32 cellular contexts compared by ENCODE assay signal in genomic region chr6:34974249-34974642, GRCh38.
"Had no signal": no experiment of that assay in that cellular context is flagged by ENCODE, and none has a peak within 500 bp of the region (broad histone marks: within the 10 kb centered on the region; RNA-seq: fewer than 3 reads in every experiment).

No MANE protein-coding gene starts in this region.

- H3K4me3 Mint-ChIP-seq: naive B cell; naive thymus-derived CD8-positive, alpha-beta T cell; natural killer cell treated with Interleukin-12 subunit alpha and Interleukin-12 subunit beta and Interleukin-15 and Interleukin-18, amount 100 ng/mL, for 72 hours; nephron progenitor cell; neural crest cell; stimulated activated effector memory CD8-positive, alpha-beta T cell treated with anti-CD3 and anti-CD28 coated beads, Interleukin-12 subunit alpha, Interleukin-12 subunit beta, amount 100 ng/mL, for 72 hours; stimulated activated naive B cell treated with anti-CD40 and anti-IgM and Interleukin-4, amounts not matched to agents 10 μg/mL and 1 μg/mL and 100 μg/mL, for 72 hours; stimulated activated naive CD8-positive, alpha-beta T cell treated with anti-CD3 and anti-CD28 coated beads, Interleukin-15, Interleukin-2, amounts not matched to agents 100 ng/mL and 50 ng/mL, for 24 hours had no signal

- H3K27me3 Mint-ChIP-seq: naive B cell; naive thymus-derived CD8-positive, alpha-beta T cell; natural killer cell treated with Interleukin-12 subunit alpha and Interleukin-12 subunit beta and Interleukin-15 and Interleukin-18, amount 100 ng/mL, for 72 hours; progenitor cell of endocrine pancreas; stimulated activated naive B cell treated with anti-CD40 and anti-IgM and Interleukin-4, amounts not matched to agents 10 μg/mL and 1 μg/mL and 100 μg/mL, for 72 hours; stimulated activated naive CD8-positive, alpha-beta T cell treated with anti-CD3 and anti-CD28 coated beads, Interleukin-15, Interleukin-2, amounts not matched to agents 100 ng/mL and 50 ng/mL, for 24 hours had no signal

- H3K27ac Mint-ChIP-seq: naive thymus-derived CD8-positive, alpha-beta T cell; natural killer cell treated with Interleukin-12 subunit alpha and Interleukin-12 subunit beta and Interleukin-15 and Interleukin-18, amount 100 ng/mL, for 72 hours; nephron progenitor cell; progenitor cell of endocrine pancreas; stimulated activated effector memory CD8-positive, alpha-beta T cell treated with anti-CD3 and anti-CD28 coated beads, Interleukin-12 subunit alpha, Interleukin-12 subunit beta, amount 100 ng/mL, for 72 hours; stimulated activated naive B cell treated with anti-CD40 and anti-IgM and Interleukin-4, amounts not matched to agents 10 μg/mL and 1 μg/mL and 100 μg/mL, for 72 hours; stimulated activated naive CD8-positive, alpha-beta T cell treated with anti-CD3 and anti-CD28 coated beads, Interleukin-15, Interleukin-2, amounts not matched to agents 100 ng/mL and 50 ng/mL, for 24 hours had no signal

- H3K36me3 Mint-ChIP-seq: stimulated activated effector memory CD8-positive, alpha-beta T cell treated with anti-CD3 and anti-CD28 coated beads, Interleukin-12 subunit alpha, Interleukin-12 subunit beta, amount 100 ng/mL, for 72 hours had no signal

- H3K79me2 ChIP-seq: parathyroid adenoma had no signal

- H3K4me1 Mint-ChIP-seq: naive B cell; naive thymus-derived CD8-positive, alpha-beta T cell; nephron progenitor cell; stimulated activated effector memory CD8-positive, alpha-beta T cell treated with anti-CD3 and anti-CD28 coated beads, Interleukin-12 subunit alpha, Interleukin-12 subunit beta, amount 100 ng/mL, for 72 hours; stimulated activated naive B cell treated with anti-CD40 and anti-IgM and Interleukin-4, amounts not matched to agents 10 μg/mL and 1 μg/mL and 100 μg/mL, for 72 hours had no signal

- H3K27ac ChIP-seq: ovary, parathyroid adenoma, psoas muscle, skin epidermis, stomach, thoracic aorta, thyroid gland, tibial nerve, upper lobe of left lung, vagina had no signal

- FAIRE-seq: urothelium cell line had no signal

- H3K9me3 Mint-ChIP-seq: naive B cell; naive thymus-derived CD8-positive, alpha-beta T cell; natural killer cell treated with Interleukin-12 subunit alpha and Interleukin-12 subunit beta and Interleukin-15 and Interleukin-18, amount 100 ng/mL, for 72 hours; nephron progenitor cell; neural crest cell; stimulated activated effector memory CD8-positive, alpha-beta T cell treated with anti-CD3 and anti-CD28 coated beads, Interleukin-12 subunit alpha, Interleukin-12 subunit beta, amount 100 ng/mL, for 72 hours; stimulated activated naive B cell treated with anti-CD40 and anti-IgM and Interleukin-4, amounts not matched to agents 10 μg/mL and 1 μg/mL and 100 μg/mL, for 72 hours; stimulated activated naive CD8-positive, alpha-beta T cell treated with anti-CD3 and anti-CD28 coated beads, Interleukin-15, Interleukin-2, amounts not matched to agents 100 ng/mL and 50 ng/mL, for 24 hours had no signal

- DNase-seq: naive B cell; naive thymus-derived CD8-positive, alpha-beta T cell; nephron progenitor cell; occipital lobe; ovary; posterior cingulate gyrus; psoas muscle; right cardiac atrium; spleen; stimulated activated CD4-positive, alpha-beta T cell treated with anti-CD3 and anti-CD28 coated beads, Interleukin-12 subunit alpha, Interleukin-12 subunit beta, amount 100 ng/mL, for 4 hours; stimulated activated CD4-positive, alpha-beta T cell treated with anti-CD3 and anti-CD28 coated beads, Interleukin-2, amount 100 ng/mL, for 24 hours; stimulated activated CD4-positive, alpha-beta T cell treated with anti-CD3 and anti-CD28 coated beads, Interleukin-2, amount 100 ng/mL, for 48 hours; stimulated activated CD4-positive, alpha-beta T cell treated with anti-CD3 and anti-CD28 coated beads, Interleukin-4, amount 100 ng/mL, for 24 hours; stimulated activated naive B cell treated with anti-CD40 and anti-IgM and Interleukin-4, amounts not matched to agents 10 μg/mL and 1 μg/mL and 100 μg/mL, for 72 hours; stimulated activated naive CD4-positive, alpha-beta T cell treated with Interleukin-2 at 50 U/mL for 16 hours; stomach; thyroid gland; trophoblast cell; upper lobe of left lung had no signal

- H3K4me2 ChIP-seq: smooth muscle cell had no signal

- ATAC-seq: naive thymus-derived CD8-positive, alpha-beta T cell; natural killer cell treated with Interleukin-12 subunit alpha and Interleukin-12 subunit beta and Interleukin-15 and Interleukin-18, amount 100 ng/mL, for 72 hours; psoas muscle; right cardiac atrium; sciatic nerve; stimulated activated effector memory CD8-positive, alpha-beta T cell treated with anti-CD3 and anti-CD28 coated beads, Interleukin-12 subunit alpha, Interleukin-12 subunit beta, amount 100 ng/mL, for 72 hours; stimulated activated naive B cell treated with anti-CD40 and anti-IgM and Interleukin-4, amounts not matched to agents 10 μg/mL and 1 μg/mL and 100 μg/mL, for 72 hours had no signal

- H3K4me1 ChIP-seq: parathyroid adenoma, psoas muscle, spleen, stomach, thyroid gland, tibial nerve had no signal

- H3K9ac ChIP-seq: parathyroid adenoma had no signal

- H3K9me3 ChIP-seq: ovary, psoas muscle, spleen, stomach, thoracic aorta, thyroid gland, tibial nerve, upper lobe of left lung, vagina had no signal

- H2AFZ ChIP-seq: parathyroid adenoma had no signal

- H3K36me3 ChIP-seq: ovary had no signal

- H3K4me3 ChIP-seq: ovary, psoas muscle, skin epidermis, smooth muscle cell, spleen, stomach, thoracic aorta, thyroid gland, tibial nerve, upper lobe of left lung, vagina had no signal

- H3K27me3 ChIP-seq: ovary, spleen, stomach, thyroid gland, tibial nerve, upper lobe of left lung, vagina had no signal
